In the genomic region with DNA sequence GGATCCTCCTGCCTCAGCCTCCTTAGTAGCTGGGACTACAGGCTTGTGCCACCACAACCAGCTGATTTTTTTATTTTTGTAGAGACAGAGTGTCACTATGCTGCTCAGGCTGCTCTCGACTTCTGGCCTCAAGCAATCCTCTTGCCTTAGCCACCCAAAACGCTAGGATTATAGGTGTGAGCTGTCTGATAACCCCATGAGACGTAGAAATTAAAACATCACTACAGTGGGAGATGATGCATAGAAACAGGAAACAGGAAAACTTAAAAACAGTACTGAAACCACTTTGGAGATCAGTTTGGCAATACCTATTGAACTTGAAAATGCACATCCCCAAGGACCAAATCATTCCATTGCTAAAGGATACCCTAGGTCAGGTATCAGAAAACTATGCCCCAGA, we compare ENCODE assay signal across 12 cellular contexts. TPM values are rescaled to one million over a fixed set of nuclear protein-coding genes. Genes with fewer than 3 reads are reported as not detected.
DNase-seq lines count a peak whose midpoint lies in the region; ATAC-seq and TF ChIP-seq lines count a peak whose summit lies in the region.
"Had no signal": no experiment of that assay in that cellular context is flagged by ENCODE, and none has a peak within 500 bp of the region (broad histone marks: within the 10 kb centered on the region; RNA-seq: fewer than 3 reads in every experiment).

No MANE protein-coding gene starts in this region.

- peaks cover under 1% of the 10 kb centered on the region for H3K36me3 ChIP-seq in OCI-LY1 (ENCODE audit: insufficient read depth, low read length)
- no peaks in the 10 kb centered on the region for H3K36me3 ChIP-seq in esophagus muscularis mucosa
- no peaks in the 10 kb centered on the region for H3K36me3 ChIP-seq in subcutaneous abdominal adipose tissue (ENCODE audit: control insufficient read depth in 5 of 5, insufficient read depth in 5 of 5, low read length in 5 of 5)
- H3K36me3 ChIP-seq: upper lobe of left lung had no signal

- H3K4me3 ChIP-seq in OCI-LY1 (ENCODE audit: low read depth, low read length, poor library complexity, severe bottlenecking) (no peak overlapping the region), esophagus muscularis mucosa (peak overlapping the region in 1 of 4 donors; percentile 5), subcutaneous abdominal adipose tissue (ENCODE audit: low read depth in 1 of 5, low read length in 5 of 5) (no peak overlapping the region)
- H3K4me3 ChIP-seq: upper lobe of left lung had no signal

- peak overlapping the region; percentile 89 for H3K27ac Mint-ChIP-seq in activated T-cell treated with anti-CD3 and anti-CD28 coated beads, Interleukin-2, amount 50 U/mL, for 24 hours

- H3K4me1 Mint-ChIP-seq in activated T-cell treated with anti-CD3 and anti-CD28 coated beads, Interleukin-2, amount 50 U/mL, for 24 hours (ENCODE audit: low read depth) = peaks cover 89% of the 10 kb centered on the region

- no peaks in the 10 kb centered on the region for H3F3A ChIP-seq in OCI-LY1 (ENCODE audit: insufficient read depth, low read length)

- no peaks in the 10 kb centered on the region for H3K27me3 Mint-ChIP-seq in activated T-cell treated with anti-CD3 and anti-CD28 coated beads, Interleukin-2, amount 50 U/mL, for 24 hours

- no peaks in the 10 kb centered on the region for H3K9me2 ChIP-seq in OCI-LY1 (ENCODE audit: low read depth, low read length)

- peak overlapping the region; percentile 17; the same call in 1 of the 2 replicates for H3K4me2 ChIP-seq in OCI-LY1 (ENCODE audit: low read length)

- WGBS in esophagus muscularis mucosa = 73% methylated on average over 3 of the region's 3 CpGs

- peaks cover 61% of the 10 kb centered on the region for H3K4me1 ChIP-seq in OCI-LY1 (ENCODE audit: insufficient read depth, low read length, severe bottlenecking)
- H3K4me1 ChIP-seq in esophagus muscularis mucosa = peaks cover 69 to 99% (median 91%) of the 10 kb centered on the region in 4 donors
- peaks cover 0 to 64% (median 50%) of the 10 kb centered on the region in 5 donors for H3K4me1 ChIP-seq in subcutaneous abdominal adipose tissue (ENCODE audit: control insufficient read depth in 5 of 5, insufficient read depth in 5 of 5, low read length in 5 of 5)

- H3K4me3 Mint-ChIP-seq in activated T-cell treated with anti-CD3 and anti-CD28 coated beads, Interleukin-2, amount 50 U/mL, for 24 hours = peak overlapping the region; percentile 46
- H3K4me3 Mint-ChIP-seq: neural crest cell had no signal

- DNase-seq in activated T-cell treated with anti-CD3 and anti-CD28 coated beads, Interleukin-2, amount 50 U/mL, for 24 hours = no peak
- DNase-seq in activated T-cell treated with anti-CD3 and anti-CD28 coated beads for 4 hours (no peak), esophagus muscularis mucosa (ENCODE audit: extremely low spot score) (no peak), KG1 (lab: John Stamatoyannopoulos, UW) (no peak), cortex of kidney (lab: John Stamatoyannopoulos, UW) (no peak)
- DNase-seq: Karpas-422, NCI-H524 treated with DMSO at 0.1 percent for 48 hours, upper lobe of left lung had no signal

- H3K9me3 ChIP-seq in OCI-LY1 (ENCODE audit: low read length) = no peaks in the 10 kb centered on the region
- no peaks in the 10 kb centered on the region for H3K9me3 ChIP-seq in esophagus muscularis mucosa
- H3K9me3 ChIP-seq in subcutaneous abdominal adipose tissue (ENCODE audit: control insufficient read depth in 5 of 5, low read length in 5 of 5) = no peaks in the 10 kb centered on the region
- H3K9me3 ChIP-seq: upper lobe of left lung had no signal

- H4K20me1 ChIP-seq in OCI-LY1 (ENCODE audit: insufficient read depth, low read length) = no peaks in the 10 kb centered on the region

- H3K9ac ChIP-seq in OCI-LY1 (ENCODE audit: low read length) = no peak overlapping the region
- no peak overlapping the region for H3K9ac ChIP-seq in subcutaneous abdominal adipose tissue (ENCODE audit: low read length in 5 of 5)

- H3K9me3 Mint-ChIP-seq in activated T-cell treated with anti-CD3 and anti-CD28 coated beads, Interleukin-2, amount 50 U/mL, for 24 hours = no peaks in the 10 kb centered on the region
- H3K9me3 Mint-ChIP-seq: neural crest cell had no signal

- H3K27me3 ChIP-seq in OCI-LY1 (ENCODE audit: insufficient read depth, low read length) (no peaks in the 10 kb centered on the region), esophagus muscularis mucosa (no peaks in the 10 kb centered on the region), subcutaneous abdominal adipose tissue (ENCODE audit: control insufficient read depth in 5 of 5, insufficient read depth in 4 of 5, low read length in 5 of 5) (no peaks in the 10 kb centered on the region)
- H3K27me3 ChIP-seq: upper lobe of left lung had no signal

- H3K36me3 Mint-ChIP-seq in activated T-cell treated with anti-CD3 and anti-CD28 coated beads, Interleukin-2, amount 50 U/mL, for 24 hours (ENCODE audit: low read depth) = peaks cover 33% of the 10 kb centered on the region

- no peak for TF ChIP-seq POLR2A in esophagus muscularis mucosa (IDR thresholded peaks at IDR 0.05; ENCODE audit: low read depth)

- H3K79me2 ChIP-seq in OCI-LY1 (ENCODE audit: insufficient read depth, low read length) = peaks cover 99% of the 10 kb centered on the region

- H2AFZ ChIP-seq in OCI-LY1 (ENCODE audit: low read length) = no peak overlapping the region

- H3K27ac ChIP-seq in OCI-LY1 (ENCODE audit: low read depth, low read length, poor library complexity, severe bottlenecking) = no peak overlapping the region
- H3K27ac ChIP-seq in esophagus muscularis mucosa (replicated peaks in 1 of 4) = peak overlapping the region; percentile 47 to 72 (median 56)
- H3K27ac ChIP-seq in subcutaneous abdominal adipose tissue (ENCODE audit: low read depth, low read length) = peak overlapping the region; percentile 35

- TF ChIP-seq CTCF in OCI-LY1 (IDR thresholded peaks at IDR 0.05; ENCODE audit: low read length) (no peak), esophagus muscularis mucosa (IDR thresholded peaks at IDR 0.05) (no peak)

- intact Hi-C loops in esophagus muscularis mucosa (cut with DNase I) = no loop called here

- TF ChIP-seq EP300 in esophagus muscularis mucosa (IDR thresholded peaks at IDR 0.05) = no peak

- no peak for ATAC-seq in HG03378 (IDR thresholded peaks at IDR 0.05; ENCODE audit: unreplicated experiment)

RNA-seq across cellular contexts. Expression of a gene that starts 10.8 kb away (rescaled TPM):
- 100 to 1,000 TPM in 3 of 4 donors, 10 to 100 TPM in 1; 91.8 to 145 (median 107) TPM for total RNA-seq in esophagus muscularis mucosa
